In genomic region chr14:71322660-71323250, GRCh38 we compare ENCODE assay signal across 8 cellular contexts. TPM values are rescaled to one million over a fixed set of nuclear protein-coding genes. Genes with fewer than 3 reads are reported as not detected.
DNase-seq lines count a peak whose midpoint lies in the region; ATAC-seq and TF ChIP-seq lines count a peak whose summit lies in the region.

No MANE protein-coding gene starts in this region.

- H3K27ac Mint-ChIP-seq in CD8-positive, alpha-beta memory T cell = peak overlapping the region in 7 of 8 donors; percentile 19 to 97 (median 74)
- no peak overlapping the region for H3K27ac Mint-ChIP-seq in endodermal cell
- H3K27ac Mint-ChIP-seq in nephron progenitor cell = no peak overlapping the region

- no peaks in the 10 kb centered on the region for H3K27me3 ChIP-seq in CD8-positive, alpha-beta memory T cell (ENCODE audit: insufficient read depth, low read length, poor library complexity, severe bottlenecking)
- H3K27me3 ChIP-seq in endodermal cell (ENCODE audit: control insufficient read depth, insufficient read depth, low read length, poor library complexity, severe bottlenecking) = no peaks in the 10 kb centered on the region

- peaks cover 0 to 8% (median 0%) of the 10 kb centered on the region in 3 donors for H3K36me3 Mint-ChIP-seq in CD8-positive, alpha-beta memory T cell
- no peaks in the 10 kb centered on the region for H3K36me3 Mint-ChIP-seq in endodermal cell (ENCODE audit: low read depth)
- H3K36me3 Mint-ChIP-seq in nephron progenitor cell (ENCODE audit: low read depth) = peaks cover 4% of the 10 kb centered on the region

- CTCF ChIA-PET in CD8-positive, alpha-beta memory T cell (lab: Charles Lee) = interaction anchor here (0.8 to 3.3 kb wide), 4 partner anchors 11 to 430 kb away, joined by 3 to 14 read pairs (median 4); no protein-coding TSS in a partner anchor

- TF ChIP-seq CTCF in GM20000 (IDR thresholded peaks at IDR 0.05; ENCODE audit: extremely low read depth, missing control alignments) (peak; percentile 64), endodermal cell (conservative IDR thresholded peaks at IDR 0.05) (peak; percentile 64), nephron progenitor cell (IDR thresholded peaks at IDR 0.05) (no peak)

- no peak overlapping the region for H3K4me3 ChIP-seq in CD8-positive, alpha-beta memory T cell (ENCODE audit: low read length)
- peak overlapping the region; percentile 86 for H3K4me3 ChIP-seq in SK-N-MC
- peak overlapping the region; percentile 98 for H3K4me3 ChIP-seq in endodermal cell (ENCODE audit: low read length)

- peaks cover 58 to 69% (median 66%) of the 10 kb centered on the region in 3 donors for H3K4me1 Mint-ChIP-seq in CD8-positive, alpha-beta memory T cell
- H3K4me1 Mint-ChIP-seq in endodermal cell (peaks cover 34% of the 10 kb centered on the region), nephron progenitor cell (peaks cover 64% of the 10 kb centered on the region)

- ATAC-seq in GM21717 (IDR thresholded peaks at IDR 0.05; ENCODE audit: unreplicated experiment) = no peak
- ATAC-seq in GM19328 (IDR thresholded peaks at IDR 0.05; ENCODE audit: unreplicated experiment) = no peak

- 39 to 60% methylated on average over 2 of the region's 2 CpGs for WGBS in endodermal cell (ENCODE audit: insufficient coverage in 1 of 2, insufficient read length in 1 of 2), 2 experiments

- no peak overlapping the region for H3K27ac ChIP-seq in CD8-positive, alpha-beta memory T cell (ENCODE audit: low read depth, low read length)
- H3K27ac ChIP-seq in SK-N-MC = 0 out of 2 replicates have a peak overlapping the region, but pooled peaks have one; percentile 80
- H3K27ac ChIP-seq in endodermal cell (ENCODE audit: low read depth, low read length) = no peak overlapping the region

- H3K4me3 Mint-ChIP-seq in CD8-positive, alpha-beta memory T cell = peak overlapping the region; percentile 45 to 97 (median 93)
- H3K4me3 Mint-ChIP-seq in endodermal cell (peak overlapping the region; percentile 86), nephron progenitor cell (peak overlapping the region; percentile 93)

- peak in 2 of 5 donors; percentile 25 to 39 for DNase-seq in CD8-positive, alpha-beta memory T cell
- DNase-seq in GM20000 (ENCODE audit: low spot score) = peak; percentile 67
- no peak for DNase-seq in SK-N-MC (ENCODE audit: low read depth, low spot score)
- DNase-seq in endodermal cell = no peak
- no peak for DNase-seq in nephron progenitor cell
- no peak for DNase-seq in NK-92 treated with Interleukin-12 subunit alpha and Interleukin-12 subunit beta, amount 100 ng/mL, for 24 hours (lab: John Stamatoyannopoulos, UW)

- no peaks in the 10 kb centered on the region for H3K36me3 ChIP-seq in CD8-positive, alpha-beta memory T cell (ENCODE audit: insufficient read depth, low read length)
- peaks cover 13% of the 10 kb centered on the region for H3K36me3 ChIP-seq in SK-N-MC (ENCODE audit: insufficient read depth, low read length)
- H3K36me3 ChIP-seq in endodermal cell (ENCODE audit: control insufficient read depth, insufficient read depth, low read length) = no peaks in the 10 kb centered on the region

- H3K9me3 Mint-ChIP-seq in CD8-positive, alpha-beta memory T cell = peaks cover 0 to 2% (median 0%) of the 10 kb centered on the region in 5 donors
- H3K9me3 Mint-ChIP-seq in endodermal cell (no peaks in the 10 kb centered on the region), nephron progenitor cell (peaks cover 2% of the 10 kb centered on the region)

- H3K9ac ChIP-seq in SK-N-MC (ENCODE audit: insufficient read length) (peak overlapping the region; percentile 91), endodermal cell (ENCODE audit: extremely low read depth, low read length, poor library complexity, severe bottlenecking) (no peak overlapping the region)

- H3K27me3 Mint-ChIP-seq in CD8-positive, alpha-beta memory T cell = peaks cover 0 to 4% of the 10 kb centered on the region in 2 donors
- no peaks in the 10 kb centered on the region for H3K27me3 Mint-ChIP-seq in endodermal cell (ENCODE audit: insufficient read depth)
- H3K27me3 Mint-ChIP-seq in nephron progenitor cell (ENCODE audit: low read depth, poor library complexity) = peaks cover 5% of the 10 kb centered on the region

- peaks cover 46% of the 10 kb centered on the region for H3K4me1 ChIP-seq in CD8-positive, alpha-beta memory T cell (ENCODE audit: insufficient read depth, low read length)
- H3K4me1 ChIP-seq in endodermal cell (ENCODE audit: control insufficient read depth, insufficient read depth, low read length) = no peaks in the 10 kb centered on the region

- no peaks in the 10 kb centered on the region for H3K9me3 ChIP-seq in CD8-positive, alpha-beta memory T cell (ENCODE audit: low read length)
- H3K9me3 ChIP-seq in SK-N-MC (ENCODE audit: low read depth, low read length) (no peaks in the 10 kb centered on the region), endodermal cell (ENCODE audit: control insufficient read depth, low read length) (no peaks in the 10 kb centered on the region)

- POLR2A ChIA-PET in CD8-positive, alpha-beta memory T cell (lab: Charles Lee) = no interaction called here

RNA-seq across cellular contexts. Expression of gene SIPA1L1, which starts 2.5 kb away (rescaled TPM):
- 10 to 100 TPM; 44.7 to 45.0 TPM for total RNA-seq in CD8-positive, alpha-beta memory T cell
- 30.2 TPM for polyA plus RNA-seq in CD8-positive, alpha-beta memory T cell
- 10 to 100 TPM; 79.3 to 82.0 TPM for total RNA-seq in endodermal cell
- polyA plus RNA-seq in endodermal cell (2013, experiment 1 of 2) = 34.5 TPM
- polyA plus RNA-seq in endodermal cell (2013, experiment 2 of 2) = 33.8 TPM

Comparison
In these comparisons a context has a peak if more than half of its experiments do, and no peak if none do; other contexts are left out.
1. H3K27ac Mint-ChIP-seq: peak in CD8-positive, alpha-beta memory T cell (7 of 8); none in endodermal cell (single experiment) and nephron progenitor cell (single experiment).
2. Peak in every context shown above with its lines, with median percentiles within 50 percentile points of each other: H3K4me3 Mint-ChIP-seq.